Comparison of ENCODE assay signal across 1 cellular context in the genomic region with DNA sequence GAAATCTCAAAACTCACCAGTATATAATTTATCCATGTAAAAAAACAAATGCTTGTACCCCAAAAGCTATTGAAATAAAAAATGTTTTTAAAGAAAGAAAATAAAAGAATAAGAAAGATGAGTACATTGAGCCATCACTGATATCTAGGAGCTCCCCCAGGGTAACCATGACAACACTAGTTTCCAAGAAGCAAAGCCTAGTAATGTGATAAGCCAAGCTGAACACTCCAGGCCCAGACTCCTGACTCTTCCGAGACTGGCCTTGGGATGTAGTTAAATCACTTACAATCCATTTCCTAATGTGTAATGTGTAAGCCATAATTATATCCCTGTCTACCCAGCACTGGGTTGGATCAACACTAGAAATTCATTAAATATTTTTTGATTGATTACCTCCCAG.
TF ChIP-seq lines count a peak whose summit lies in the region.

No MANE protein-coding gene starts in this region.

TF ChIP-seq in HepG2, 621 proteins besides CTCF, POLR2A, EP300 and RAD21:
- TF ChIP-seq, protein P1, sequence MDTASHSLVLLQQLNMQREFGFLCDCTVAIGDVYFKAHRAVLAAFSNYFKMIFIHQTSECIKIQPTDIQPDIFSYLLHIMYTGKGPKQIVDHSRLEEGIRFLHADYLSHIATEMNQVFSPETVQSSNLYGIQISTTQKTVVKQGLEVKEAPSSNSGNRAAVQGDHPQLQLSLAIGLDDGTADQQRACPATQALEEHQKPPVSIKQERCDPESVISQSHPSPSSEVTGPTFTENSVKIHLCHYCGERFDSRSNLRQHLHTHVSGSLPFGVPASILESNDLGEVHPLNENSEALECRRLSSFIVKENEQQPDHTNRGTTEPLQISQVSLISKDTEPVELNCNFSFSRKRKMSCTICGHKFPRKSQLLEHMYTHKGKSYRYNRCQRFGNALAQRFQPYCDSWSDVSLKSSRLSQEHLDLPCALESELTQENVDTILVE (CRISPR knock-in tag; IDR thresholded peaks at IDR 0.05), result no peak
- TF ChIP-seq RFX1 (IDR thresholded peaks at IDR 0.05) (peak; percentile 9; the same call in 1 of the 2 replicates), ZNF572 (CRISPR knock-in tag; IDR thresholded peaks at IDR 0.05) (no peak)
- TF ChIP-seq, protein P2, sequence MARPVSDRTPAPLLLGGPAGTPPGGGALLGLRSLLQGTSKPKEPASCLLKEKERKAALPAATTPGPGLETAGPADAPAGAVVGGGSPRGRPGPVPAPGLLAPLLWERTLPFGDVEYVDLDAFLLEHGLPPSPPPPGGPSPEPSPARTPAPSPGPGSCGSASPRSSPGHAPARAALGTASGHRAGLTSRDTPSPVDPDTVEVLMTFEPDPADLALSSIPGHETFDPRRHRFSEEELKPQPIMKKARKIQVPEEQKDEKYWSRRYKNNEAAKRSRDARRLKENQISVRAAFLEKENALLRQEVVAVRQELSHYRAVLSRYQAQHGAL (CRISPR knock-in tag; IDR thresholded peaks at IDR 0.05; ENCODE audit: not compliant biosample characterization), result no peak
- TF ChIP-seq, protein P3, sequence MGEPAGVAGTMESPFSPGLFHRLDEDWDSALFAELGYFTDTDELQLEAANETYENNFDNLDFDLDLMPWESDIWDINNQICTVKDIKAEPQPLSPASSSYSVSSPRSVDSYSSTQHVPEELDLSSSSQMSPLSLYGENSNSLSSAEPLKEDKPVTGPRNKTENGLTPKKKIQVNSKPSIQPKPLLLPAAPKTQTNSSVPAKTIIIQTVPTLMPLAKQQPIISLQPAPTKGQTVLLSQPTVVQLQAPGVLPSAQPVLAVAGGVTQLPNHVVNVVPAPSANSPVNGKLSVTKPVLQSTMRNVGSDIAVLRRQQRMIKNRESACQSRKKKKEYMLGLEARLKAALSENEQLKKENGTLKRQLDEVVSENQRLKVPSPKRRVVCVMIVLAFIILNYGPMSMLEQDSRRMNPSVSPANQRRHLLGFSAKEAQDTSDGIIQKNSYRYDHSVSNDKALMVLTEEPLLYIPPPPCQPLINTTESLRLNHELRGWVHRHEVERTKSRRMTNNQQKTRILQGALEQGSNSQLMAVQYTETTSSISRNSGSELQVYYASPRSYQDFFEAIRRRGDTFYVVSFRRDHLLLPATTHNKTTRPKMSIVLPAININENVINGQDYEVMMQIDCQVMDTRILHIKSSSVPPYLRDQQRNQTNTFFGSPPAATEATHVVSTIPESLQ (CRISPR knock-in tag; conservative IDR thresholded peaks at IDR 0.05), result no peak
TF ChIP-seq in HepG2: peak in this region for 1.
